In genomic region chr14:101964297-101965144, GRCh38 we compare ENCODE assay signal across 8 cellular contexts. TPM values are rescaled to one million over a fixed set of nuclear protein-coding genes. Genes with fewer than 3 reads are reported as not detected.
DNase-seq lines count a peak whose midpoint lies in the region; ATAC-seq and TF ChIP-seq lines count a peak whose summit lies in the region.

TSS of gene DYNC1H1 (plus strand) at chr14:101964573. CDS start at chr14:101964692, 119 bp downstream.

- H3K27me3 ChIP-seq in left ventricle myocardium inferior (ENCODE audit: low read depth), result no peaks in the 10 kb centered on the region
- no peaks in the 10 kb centered on the region for H3K27me3 ChIP-seq in upper lobe of left lung

- H3K27ac Mint-ChIP-seq in progenitor cell of endocrine pancreas, result peak within 1 kb of the TSS; percentile 94

- H3K4me1 Mint-ChIP-seq in progenitor cell of endocrine pancreas (ENCODE audit: low read depth), result peaks cover 19% of the 10 kb centered on the region

- peak in 3 of 4 donors; percentile 97 to 98 (median 98) for TF ChIP-seq POLR2A in upper lobe of left lung (IDR thresholded peaks at IDR 0.05)

- H3K4me1 ChIP-seq in left ventricle myocardium inferior (peaks cover 77% of the 10 kb centered on the region), upper lobe of left lung (peaks cover 27 to 47% (median 34%) of the 10 kb centered on the region in 4 donors)

- DNase-seq in NCI-H1930 (lab: John Stamatoyannopoulos, UW) (peak; percentile 72 to 93), T-helper 2 cell (peak; percentile 78 to 94 (median 85)), amygdala (lab: John Stamatoyannopoulos, UW) (peak; percentile 34 to 98 (median 87)), left ventricle myocardium inferior (peak; percentile 97), progenitor cell of endocrine pancreas (ENCODE audit: low spot score, unreplicated experiment) (peak; percentile 84), upper lobe of left lung (peak; percentile 94 to 99)

- WGBS in upper lobe of left lung, 2 donors, result 0% methylated on average over 59 of the region's 108 CpGs; no CpG with 5 or more reads in 1 of the 2 donors

- H3K27ac ChIP-seq in left ventricle myocardium inferior (replicated peaks) (peak within 1 kb of the TSS; percentile 97), upper lobe of left lung (peak within 1 kb of the TSS; percentile 95 to 98 (median 96))

- H3K4me3 Mint-ChIP-seq in progenitor cell of endocrine pancreas (ENCODE audit: low read depth), result peak within 1 kb of the TSS; percentile 90

- peak within 1 kb of the TSS; percentile 98 for H3K4me3 ChIP-seq in left ventricle myocardium inferior
- H3K4me3 ChIP-seq in upper lobe of left lung, result peak within 1 kb of the TSS; percentile 79 to 100 (median 91)

- intact Hi-C loops in left ventricle myocardium inferior (cut with micrococcal nuclease), result no loop called here

- TF ChIP-seq CTCF in left ventricle myocardium inferior (IDR thresholded peaks at IDR 0.05; ENCODE audit: borderline replicate concordance), result no peak
- TF ChIP-seq CTCF in progenitor cell of endocrine pancreas (IDR thresholded peaks at IDR 0.05; ENCODE audit: unreplicated experiment), result no peak
- TF ChIP-seq CTCF in upper lobe of left lung (IDR thresholded peaks at IDR 0.05), result peak in 2 of 6 experiments; percentile 21 to 31

- peaks cover 9% of the 10 kb centered on the region for H3K27me3 Mint-ChIP-seq in progenitor cell of endocrine pancreas

- H3K9me3 ChIP-seq in left ventricle myocardium inferior (replicated peaks) (no peaks in the 10 kb centered on the region), upper lobe of left lung (no peaks in the 10 kb centered on the region)

- no peak for TF ChIP-seq EP300 in upper lobe of left lung (IDR thresholded peaks at IDR 0.05)

- H3K36me3 Mint-ChIP-seq in progenitor cell of endocrine pancreas (ENCODE audit: insufficient read depth), result peaks cover 3% of the 10 kb centered on the region

- H3K9me3 Mint-ChIP-seq in progenitor cell of endocrine pancreas (ENCODE audit: low read depth), result no peaks in the 10 kb centered on the region

- H3K36me3 ChIP-seq in left ventricle myocardium inferior (peaks cover 8% of the 10 kb centered on the region), upper lobe of left lung (peaks cover 0 to 5% (median 1%) of the 10 kb centered on the region in 4 donors)

- ATAC-seq in GM18502 (IDR thresholded peaks at IDR 0.05; ENCODE audit: poor library complexity, unreplicated experiment) (peak; percentile 84), HG02943 (IDR thresholded peaks at IDR 0.05; ENCODE audit: low read depth, unreplicated experiment) (peak; percentile 75), upper lobe of left lung (ENCODE audit: low FRiP score in 2 of 2) (peak; percentile 91 to 95)

RNA-seq across cellular contexts. Expression of gene DYNC1H1, which starts in this region (rescaled TPM):
- total RNA-seq in left ventricle myocardium inferior, result 402 TPM
- 501 and 519 TPM in 2 replicates for total RNA-seq in progenitor cell of endocrine pancreas
- total RNA-seq in upper lobe of left lung, result 100 to 1,000 TPM; 352 to 556 (median 447) TPM

Comparison
In these comparisons a context has a peak if more than half of its experiments do, and no peak if none do; other contexts are left out.
1. Peak in every context shown above with its lines: DNase-seq, ATAC-seq, H3K4me3 ChIP-seq and H3K27ac ChIP-seq.